8 cellular contexts compared by ENCODE assay signal in genomic region chrX:153934473-153935325, GRCh38. TPM values are rescaled to one million over a fixed set of nuclear protein-coding genes. Genes with fewer than 3 reads are reported as not detected.
DNase-seq lines count a peak whose midpoint lies in the region; ATAC-seq and TF ChIP-seq lines count a peak whose summit lies in the region.

NAA10 (minus strand) TSS chrX:153935037; CDS start chrX:153934904, 133 bp downstream.

- H3K9me3 ChIP-seq in HUES48 (ENCODE audit: control insufficient read depth, insufficient read depth, low read length) (peaks cover 33% of the 10 kb centered on the region), neural cell (ENCODE audit: low read length) (no peaks in the 10 kb centered on the region), transverse colon (no peaks in the 10 kb centered on the region)

- H3K79me2 ChIP-seq in neural cell (replicated peaks; ENCODE audit: insufficient read depth, low read length), result no peaks in the 10 kb centered on the region

- 45% methylated on average over 42 of the region's 113 CpGs; no CpG with 5 or more reads in 1 of the 2 donors for WGBS in transverse colon (ENCODE audit: low coverage in 1 of 2), 2 donors

- H3K27me3 ChIP-seq in HUES48 (ENCODE audit: control insufficient read depth, insufficient read depth, low read length) (no peaks in the 10 kb centered on the region), foreskin keratinocyte (no peaks in the 10 kb centered on the region), neural cell (ENCODE audit: insufficient read depth, low read depth, low read length) (no peaks in the 10 kb centered on the region), transverse colon (no peaks in the 10 kb centered on the region)

- no peak within 1 kb of the TSS for H2AFZ ChIP-seq in neural cell (ENCODE audit: low read depth, low read length)

- H3K36me3 ChIP-seq in HUES48 (ENCODE audit: control insufficient read depth, insufficient read depth, low read length) (peaks cover 25% of the 10 kb centered on the region), neural cell (ENCODE audit: insufficient read depth, low read length) (no peaks in the 10 kb centered on the region), transverse colon (no peaks in the 10 kb centered on the region)

- peak; percentile 15 for TF ChIP-seq RAD21 in neural cell (conservative IDR thresholded peaks at IDR 0.05)

- H4K20me1 ChIP-seq in neural cell (ENCODE audit: insufficient read depth), result no peaks in the 10 kb centered on the region

- intact Hi-C loops in transverse colon (cut with DNase I; ENCODE audit: low total_unique reads), result no loop called here

- H3K4me2 ChIP-seq in neural cell (ENCODE audit: low read length), result peak within 1 kb of the TSS; percentile 48

- H3K4me1 ChIP-seq in HUES48 (ENCODE audit: control insufficient read depth, insufficient read depth, low read length) (no peaks in the 10 kb centered on the region; the same call in 1 of the 2 replicates), foreskin keratinocyte (no peaks in the 10 kb centered on the region), transverse colon (peaks cover 3 to 15% (median 9%) of the 10 kb centered on the region in 4 donors)

- H3K4me3 ChIP-seq in HUES48 (ENCODE audit: low read depth, low read length) (peak within 1 kb of the TSS; percentile 71), neural cell (ENCODE audit: low read length) (peak within 1 kb of the TSS; percentile 73), transverse colon (peak within 1 kb of the TSS; percentile 50 to 88 (median 75))

- no peak for TF ChIP-seq POLR2A in transverse colon (IDR thresholded peaks at IDR 0.05)

- in situ Hi-C loops in transverse colon (cut with MboI; ENCODE audit: low pct_ligation_motif_present in 1 of 4, low pct_unique_long_range_greater_than_20kb in 1 of 4, low sequenced_read_pairs in 3 of 4), result loop anchor here in 1 of 4 donors (25.0 kb wide), 2 partner anchors 147 to 972 kb away; partner anchors contain the start of genes IDH3G, SRPK3 and SSR4

- TF ChIP-seq CTCF in foreskin keratinocyte (conservative IDR thresholded peaks at IDR 0.05), result no peak
- no peak for TF ChIP-seq CTCF in neural cell (IDR thresholded peaks at IDR 0.05; ENCODE audit: poor library complexity, severe bottlenecking)
- no peak for TF ChIP-seq CTCF in transverse colon (IDR thresholded peaks at IDR 0.05)

- ATAC-seq in GM21390 (IDR thresholded peaks at IDR 0.05; ENCODE audit: unreplicated experiment) (peak; percentile 89), foreskin keratinocyte (peak; percentile 91)

- H3K9ac ChIP-seq in HUES48 (ENCODE audit: low read depth, low read length) (peak within 1 kb of the TSS; percentile 61), neural cell (ENCODE audit: low read length) (peak within 1 kb of the TSS; percentile 70)

- no peak for TF ChIP-seq EP300 in neural cell (conservative IDR thresholded peaks at IDR 0.05; ENCODE audit: poor library complexity, severe bottlenecking)
- TF ChIP-seq EP300 in transverse colon (IDR thresholded peaks at IDR 0.05; ENCODE audit: low read depth), result no peak

- no peaks in the 10 kb centered on the region for H3K9me2 ChIP-seq in neural cell (ENCODE audit: insufficient read depth, low read length)

- H3K27ac ChIP-seq in HUES48 (ENCODE audit: low read depth, low read length) (peak within 1 kb of the TSS; percentile 33), foreskin keratinocyte (no peak within 1 kb of the TSS), neural cell (ENCODE audit: low read length) (peak within 1 kb of the TSS; percentile 37), transverse colon (peak within 1 kb of the TSS; percentile 68 to 87 (median 72))

- no peaks in the 10 kb centered on the region for H3F3A ChIP-seq in neural cell (ENCODE audit: insufficient read depth, low read length, poor library complexity, severe bottlenecking)

- DNase-seq in DMS53 treated with DMSO at 0.1 percent for 48 hours (lab: John Stamatoyannopoulos, UW; ENCODE audit: unreplicated experiment), result peak; percentile 65
- peak; percentile 89 for DNase-seq in RPMI8226
- peak; percentile 28 for DNase-seq in activated gamma-delta T cell treated with anti-CD3 and anti-CD28 coated beads, Interleukin-2, amount 50 U/mL, for 16 hours (ENCODE audit: low read depth)
- DNase-seq in foreskin keratinocyte, result no peak
- DNase-seq in transverse colon, result peak; percentile 81

TF ChIP-seq in neural cell, 6 proteins besides CTCF, POLR2A, EP300 and RAD21:
- TF ChIP-seq MXI1 (conservative IDR thresholded peaks at IDR 0.05; ENCODE audit: poor library complexity, severe bottlenecking), result peak; percentile 73
- peak; percentile 33 for TF ChIP-seq POLR2AphosphoS5 (IDR thresholded peaks at IDR 0.05)
- no peak for TF ChIP-seq REST (IDR thresholded peaks at IDR 0.05; ENCODE audit: borderline replicate concordance)
- TF ChIP-seq SMC3 (conservative IDR thresholded peaks at IDR 0.05; ENCODE audit: poor library complexity), result peak; percentile 31
- no peak for TF ChIP-seq TAF1 (IDR thresholded peaks at IDR 0.05; ENCODE audit: low read depth)
- no peak for TF ChIP-seq EZH2 (IDR thresholded peaks at IDR 0.05; ENCODE audit: borderline replicate concordance, insufficient read depth, low read length, poor library complexity, severe bottlenecking)
TF ChIP-seq in neural cell: peak in this region for 3.

RNA-seq across cellular contexts. Expression of gene NAA10, which starts in this region (rescaled TPM):
- total RNA-seq in foreskin keratinocyte (102 and 106 TPM in 2 replicates), transverse colon (10 to 100 TPM; 29.9 to 57.2 (median 47.4) TPM)
- polyA plus RNA-seq in foreskin keratinocyte (227 and 235 TPM in 2 replicates), neural cell (117 and 159 TPM in 2 replicates)
- 35.5 and 40.4 TPM in 2 replicates for polyA minus RNA-seq in neural cell

Comparison
In these comparisons a context has a peak if more than half of its experiments do, and no peak if none do; other contexts are left out.
1. DNase-seq: peak in DMS53 treated with DMSO at 0.1 percent for 48 hours (single experiment), RPMI8226 (single experiment), activated gamma-delta T cell treated with anti-CD3 and anti-CD28 coated beads, Interleukin-2, amount 50 U/mL, for 16 hours (single experiment) and transverse colon (single experiment); none in foreskin keratinocyte (0 of 2).
2. Peak in every context shown above with its lines, with median percentiles within 50 percentile points of each other: H3K4me3 ChIP-seq.